ENCODE assay signal across 10 cellular contexts in genomic region chr1:13593511-13594131, GRCh38. TPM values are rescaled to one million over a fixed set of nuclear protein-coding genes. Genes with fewer than 3 reads are reported as not detected.
DNase-seq lines count a peak whose midpoint lies in the region; ATAC-seq, FAIRE-seq and TF ChIP-seq lines count a peak whose summit lies in the region.
"Had no signal": no experiment of that assay in that cellular context is flagged by ENCODE, and none has a peak within 500 bp of the region (broad histone marks: within the 10 kb centered on the region; RNA-seq: fewer than 3 reads in every experiment).

No MANE protein-coding gene starts in this region.

- H3K9me3 ChIP-seq in SJCRH30 (replicated peaks): no peaks in the 10 kb centered on the region

- peaks cover 50% of the 10 kb centered on the region for H3K36me3 Mint-ChIP-seq in GM23338 (ENCODE audit: low read depth)

- H3K27me3 Mint-ChIP-seq in GM23338 (ENCODE audit: insufficient read depth, low read depth, poor library complexity): peaks cover 3% of the 10 kb centered on the region

- H3K9me2 ChIP-seq in GM23338 (ENCODE audit: insufficient read depth): no peaks in the 10 kb centered on the region

- FAIRE-seq in bronchial epithelial cell (lab: Jason Lieb, UNC): peak; percentile 97

- H3K36me3 ChIP-seq in GM23338 (ENCODE audit: insufficient read depth): peaks cover 5% of the 10 kb centered on the region; the same call in 1 of the 2 replicates
- H3K36me3 ChIP-seq in bronchial epithelial cell (ENCODE audit: control insufficient read depth, insufficient read depth, low read length): no peaks in the 10 kb centered on the region
- no peaks in the 10 kb centered on the region for H3K36me3 ChIP-seq in SJCRH30

- H3K9me3 Mint-ChIP-seq in GM23338: no peaks in the 10 kb centered on the region
- H3K9me3 Mint-ChIP-seq: activated naive CD4-positive, alpha-beta T cell treated with anti-CD3 and anti-CD28 coated beads for 36 hours; T-helper 2 cell treated with Interferon-gamma antibody and Interleukin-4, amounts not matched to agents 5 μg/mL and 100 μg/mL, for 36 hours had no signal

- H3K27ac ChIP-seq in GM23338 (ENCODE audit: low read depth) (no peak overlapping the region), SJCRH30 (no peak overlapping the region)

- H3K4me3 Mint-ChIP-seq in GM23338: no peak overlapping the region
- H3K4me3 Mint-ChIP-seq: activated naive CD4-positive, alpha-beta T cell treated with anti-CD3 and anti-CD28 coated beads for 36 hours; T-helper 2 cell treated with Interferon-gamma antibody and Interleukin-4, amounts not matched to agents 5 μg/mL and 100 μg/mL, for 36 hours had no signal

- intact Hi-C loops in sciatic nerve (cut with DNase I): no loop called here

- no peak for TF ChIP-seq CTCF in GM23338 (conservative IDR thresholded peaks at IDR 0.05; ENCODE audit: low read depth in 2 of 2)
- TF ChIP-seq CTCF in bronchial epithelial cell (IDR thresholded peaks at IDR 0.05; ENCODE audit: insufficient read depth, low read length, severe bottlenecking): no peak

- peaks cover 97% of the 10 kb centered on the region for H3K79me2 ChIP-seq in GM23338 (replicated peaks; ENCODE audit: insufficient read depth)

- DNase-seq in GM23338 (ENCODE audit: low spot score): peak; percentile 58
- DNase-seq in bronchial epithelial cell (ENCODE audit: low read depth): peak; percentile 97
- DNase-seq in islet precursor cell: peak; percentile 88
- peak; percentile 76 for DNase-seq in sciatic nerve (ENCODE audit: low spot score)
- no peak for DNase-seq in OCI-M1 (lab: John Stamatoyannopoulos, UW)
- DNase-seq in DMS153 (lab: John Stamatoyannopoulos, UW): no peak
- DNase-seq in SJCRH30: no peak
- DNase-seq: activated naive CD4-positive, alpha-beta T cell treated with anti-CD3 and anti-CD28 coated beads for 36 hours had no signal

- no peaks in the 10 kb centered on the region for H3F3A ChIP-seq in GM23338 (replicated peaks; ENCODE audit: low read depth)

- H3K27ac Mint-ChIP-seq in GM23338: 0 out of 2 replicates have a peak overlapping the region, but pooled peaks have one; percentile 4
- H3K27ac Mint-ChIP-seq: activated naive CD4-positive, alpha-beta T cell treated with anti-CD3 and anti-CD28 coated beads for 36 hours; T-helper 2 cell treated with Interferon-gamma antibody and Interleukin-4, amounts not matched to agents 5 μg/mL and 100 μg/mL, for 36 hours had no signal

- no peak overlapping the region for H2AFZ ChIP-seq in GM23338

- ATAC-seq in GM23338 (peak; percentile 86), sciatic nerve (peak; percentile 98), HG03520 (IDR thresholded peaks at IDR 0.05; ENCODE audit: unreplicated experiment) (no peak)

- peaks cover 20% of the 10 kb centered on the region for H3K4me1 ChIP-seq in GM23338 (ENCODE audit: insufficient read depth)
- H3K4me1 ChIP-seq in SJCRH30: no peaks in the 10 kb centered on the region

- H3K4me2 ChIP-seq in GM23338: peak overlapping the region; percentile 21; the same call in 1 of the 2 replicates

- H3K4me1 Mint-ChIP-seq in GM23338: peaks cover 32% of the 10 kb centered on the region

- H4K20me1 ChIP-seq in GM23338 (replicated peaks; ENCODE audit: insufficient read depth): peaks cover 45% of the 10 kb centered on the region

- H3K27me3 ChIP-seq in GM23338 (ENCODE audit: insufficient read depth): no peaks in the 10 kb centered on the region
- no peaks in the 10 kb centered on the region for H3K27me3 ChIP-seq in bronchial epithelial cell (ENCODE audit: control insufficient read depth, insufficient read depth, low read length)
- H3K27me3 ChIP-seq in SJCRH30: peaks cover 22% of the 10 kb centered on the region

- no peak overlapping the region for H3K4me3 ChIP-seq in GM23338
- H3K4me3 ChIP-seq in bronchial epithelial cell (ENCODE audit: low read depth, low read length): no peak overlapping the region
- H3K4me3 ChIP-seq in SJCRH30: no peak overlapping the region

TF ChIP-seq in GM23338, 12 proteins besides CTCF, POLR2A, EP300 and RAD21:
- TF ChIP-seq STAT1 (IDR thresholded peaks at IDR 0.05; ENCODE audit: unreplicated experiment): no peak
TF ChIP-seq in GM23338: peak in this region for 0.

RNA-seq across cellular contexts. Expression of gene PDPN, which starts 10.0 kb away (rescaled TPM):
- 67.3 and 77.2 TPM in 2 replicates for total RNA-seq in GM23338 (2014; rRNA removed; shearing (Covaris generic))
- polyA plus RNA-seq in GM23338 (2016; fragmentation: Nextera tagmentation; extraction: Ambion mirVana): 77.1 and 82.8 TPM in 2 replicates
- 3.2 and 3.5 TPM in 2 replicates for total RNA-seq in bronchial epithelial cell
- total RNA-seq in sciatic nerve: 22.7 TPM
- total RNA-seq in SJCRH30 (2014; rRNA removed; shearing (Covaris generic)): not detected in 2 replicates
- total RNA-seq: activated naive CD4-positive, alpha-beta T cell treated with anti-CD3 and anti-CD28 coated beads for 36 hours had no signal

Comparison
In these comparisons a context has a peak if more than half of its experiments do, and no peak if none do; other contexts are left out.
1. DNase-seq: peak in GM23338 (single experiment), bronchial epithelial cell (single experiment), islet precursor cell (single experiment) and sciatic nerve (single experiment); none in OCI-M1 (single experiment), DMS153 (single experiment) and SJCRH30 (0 of 2).